7 cellular contexts compared by ENCODE assay signal in genomic region chr17:74361613-74362391, GRCh38. TPM values are rescaled to one million over a fixed set of nuclear protein-coding genes. Genes with fewer than 3 reads are reported as not detected.
A peak's percentile ranks its signal among the peaks of the same experiment; 100 is the strongest.
DNase-seq lines count a peak whose midpoint lies in the region; ATAC-seq and TF ChIP-seq lines count a peak whose summit lies in the region.

Gene BTBD17 (minus strand): TSS chr17:74361868. CDS start chr17:74361819, 49 bp downstream.

- no peaks in the 10 kb centered on the region for H3K36me3 ChIP-seq in left ventricle myocardium inferior

- no peaks in the 10 kb centered on the region for H3K9me3 ChIP-seq in left ventricle myocardium inferior (replicated peaks)

- H3K4me1 ChIP-seq in left ventricle myocardium inferior: peaks cover 13% of the 10 kb centered on the region

- no peak within 1 kb of the TSS for H3K4me3 Mint-ChIP-seq in activated naive CD4-positive, alpha-beta T cell treated with anti-CD3 and anti-CD28 coated beads for 36 hours

- H3K27ac ChIP-seq in left ventricle myocardium inferior (replicated peaks): no peak within 1 kb of the TSS

- no peaks in the 10 kb centered on the region for H3K36me3 Mint-ChIP-seq in activated naive CD4-positive, alpha-beta T cell treated with anti-CD3 and anti-CD28 coated beads for 36 hours (ENCODE audit: low read depth)

- no peak within 1 kb of the TSS for H3K27ac Mint-ChIP-seq in activated naive CD4-positive, alpha-beta T cell treated with anti-CD3 and anti-CD28 coated beads for 36 hours

- H3K27me3 ChIP-seq in left ventricle myocardium inferior (ENCODE audit: low read depth): peaks cover 71% of the 10 kb centered on the region

- no peak within 1 kb of the TSS for H3K4me3 ChIP-seq in left ventricle myocardium inferior

- peaks cover 21% of the 10 kb centered on the region for H3K27me3 Mint-ChIP-seq in activated naive CD4-positive, alpha-beta T cell treated with anti-CD3 and anti-CD28 coated beads for 36 hours (ENCODE audit: low read depth)

- DNase-seq in NCI-H2196 treated with DMSO at 0.1 percent for 48 hours (lab: John Stamatoyannopoulos, UW; ENCODE audit: unreplicated experiment): peak; percentile 13
- peak; percentile 50 for DNase-seq in activated naive CD4-positive, alpha-beta T cell treated with anti-CD3 and anti-CD28 coated beads for 36 hours
- DNase-seq in left ventricle myocardium inferior: peak; percentile 55
- DNase-seq in retina: peak; percentile 94
- DNase-seq in stimulated activated naive CD4-positive, alpha-beta T cell treated with Interleukin-2 at 50 U/mL for 16 hours (lab: John Stamatoyannopoulos, UW): no peak

- no peak for ATAC-seq in GM21447 (IDR thresholded peaks at IDR 0.05; ENCODE audit: unreplicated experiment)

- intact Hi-C loops in activated naive CD4-positive, alpha-beta T cell treated with anti-CD3 and anti-CD28 coated beads for 36 hours (cut with micrococcal nuclease): no loop called here
- intact Hi-C loops in left ventricle myocardium inferior (cut with micrococcal nuclease): no loop called here

- TF ChIP-seq CTCF in GM12873 (IDR thresholded peaks at IDR 0.05; ENCODE audit: insufficient read depth, low read depth, low read length, missing control alignments): peak; percentile 68
- TF ChIP-seq CTCF in left ventricle myocardium inferior (IDR thresholded peaks at IDR 0.05; ENCODE audit: borderline replicate concordance): peak; percentile 83

- CTCF ChIA-PET in activated naive CD4-positive, alpha-beta T cell treated with anti-CD3 and anti-CD28 coated beads for 36 hours (lab: Charles Lee): interaction anchor here (0.6 to 2.7 kb wide), 10 partner anchors 7 to 1425 kb away, joined by 3 to 12 read pairs (median 5); no protein-coding TSS in a partner anchor

- H3K9me3 Mint-ChIP-seq in activated naive CD4-positive, alpha-beta T cell treated with anti-CD3 and anti-CD28 coated beads for 36 hours: no peaks in the 10 kb centered on the region

- H3K4me1 Mint-ChIP-seq in activated naive CD4-positive, alpha-beta T cell treated with anti-CD3 and anti-CD28 coated beads for 36 hours (ENCODE audit: low read depth): peaks cover 1% of the 10 kb centered on the region

RNA-seq across cellular contexts. Expression of gene BTBD17, which starts in this region (rescaled TPM):
- total RNA-seq in activated naive CD4-positive, alpha-beta T cell treated with anti-CD3 and anti-CD28 coated beads for 36 hours: not detected
- total RNA-seq in left ventricle myocardium inferior: not detected

Comparison
In these comparisons a context has a peak if more than half of its experiments do, and no peak if none do; other contexts are left out.
1. Peak in DNase-seq in activated naive CD4-positive, alpha-beta T cell treated with anti-CD3 and anti-CD28 coated beads for 36 hours; RNA of the gene not detected or under 1 TPM.
2. Peak in DNase-seq in left ventricle myocardium inferior; RNA of the gene not detected or under 1 TPM.